Comparison of ENCODE assay signal across 10 cellular contexts in the genomic region with DNA sequence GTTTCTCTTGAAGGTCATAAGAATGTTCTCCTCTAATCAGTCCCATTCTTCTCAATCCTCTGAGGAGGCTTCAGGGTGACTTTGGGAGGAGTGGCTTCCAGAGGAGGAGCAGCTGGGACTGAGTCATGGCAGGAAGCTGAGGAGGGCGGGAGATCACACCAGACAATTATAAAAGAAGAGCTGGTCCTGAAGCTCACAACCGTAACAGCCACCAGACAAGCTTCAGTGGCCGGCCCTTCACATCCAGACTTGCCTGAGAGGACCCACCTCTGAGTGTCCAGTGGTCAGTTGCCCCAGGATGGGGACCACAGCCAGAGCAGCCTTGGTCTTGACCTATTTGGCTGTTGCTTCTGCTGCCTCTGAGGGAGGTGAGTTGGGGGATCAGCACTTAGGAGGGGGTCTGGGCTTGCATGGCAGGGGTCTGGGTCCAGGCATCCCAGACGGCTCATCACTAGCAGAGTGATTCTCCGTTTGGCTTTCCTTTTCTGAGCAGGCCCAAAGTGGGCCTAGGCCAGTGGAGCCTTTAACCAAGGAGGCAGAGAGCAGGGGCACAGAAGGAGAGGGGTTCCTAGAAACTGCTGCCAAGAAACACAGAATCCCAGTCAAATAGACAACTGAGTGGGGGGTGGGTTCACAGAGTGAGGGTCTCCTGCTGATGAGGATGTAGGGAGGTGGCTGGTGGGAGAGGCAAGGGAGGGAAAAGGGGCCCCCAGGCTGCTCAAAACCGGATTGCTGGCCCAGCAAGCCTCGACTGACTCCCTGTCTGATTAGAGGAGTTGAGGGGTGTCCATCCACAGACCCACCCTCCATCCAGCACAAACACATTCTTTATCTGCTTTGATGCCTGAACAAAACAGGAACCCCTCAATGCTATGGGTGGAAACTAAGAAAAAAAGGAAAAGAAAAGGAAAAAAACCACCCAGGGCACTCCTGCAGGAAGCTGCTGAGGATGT. TPM values are rescaled to one million over a fixed set of nuclear protein-coding genes. Genes with fewer than 3 reads are reported as not detected.
DNase-seq lines count a peak whose midpoint lies in the region; ATAC-seq and TF ChIP-seq lines count a peak whose summit lies in the region.
"Had no signal": no experiment of that assay in that cellular context is flagged by ENCODE, and none has a peak within 500 bp of the region (broad histone marks: within the 10 kb centered on the region; RNA-seq: fewer than 3 reads in every experiment).

TSS of gene ECM1 (plus strand) at position 198 of the 953 bp plus-strand sequence. CDS start at position 299, 101 bp downstream.

- peak within 1 kb of the TSS; percentile 62 for H3K27ac Mint-ChIP-seq in neural crest cell (ENCODE audit: unreplicated experiment)

- peak within 1 kb of the TSS; percentile 23 for H3K4me3 Mint-ChIP-seq in neural crest cell
- H3K4me3 Mint-ChIP-seq: IgD-negative memory B cell, memory B cell had no signal

- H3K36me3 Mint-ChIP-seq in neural crest cell (ENCODE audit: low read depth), result peaks cover 17% of the 10 kb centered on the region

- no peaks in the 10 kb centered on the region for H3K27me3 Mint-ChIP-seq in neural crest cell (ENCODE audit: low read depth)
- H3K27me3 Mint-ChIP-seq: IgD-negative memory B cell, memory B cell had no signal

- H3K27ac ChIP-seq in Panc1 (ENCODE audit: low read length), result no peak within 1 kb of the TSS

- POLR2A ChIA-PET in Panc1 (lab: Charles Lee), result no interaction called here

- H3K4me1 ChIP-seq in Panc1 (ENCODE audit: control insufficient read depth, insufficient read depth, low read length), result no peaks in the 10 kb centered on the region

- H3K9me3 Mint-ChIP-seq in neural crest cell, result no peaks in the 10 kb centered on the region
- H3K9me3 Mint-ChIP-seq: IgD-negative memory B cell, memory B cell had no signal

- H3K4me1 Mint-ChIP-seq in neural crest cell, result peaks cover 36% of the 10 kb centered on the region
- H3K4me1 Mint-ChIP-seq: memory B cell had no signal

- ATAC-seq in Panc1, result peak; percentile 59; the same call in 1 of the 2 replicates
- no peak for ATAC-seq in GM21526 (IDR thresholded peaks at IDR 0.05; ENCODE audit: low FRiP score, unreplicated experiment)
- ATAC-seq in GM19023 (IDR thresholded peaks at IDR 0.05; ENCODE audit: unreplicated experiment), result no peak
- ATAC-seq in HG03175 (IDR thresholded peaks at IDR 0.05; ENCODE audit: unreplicated experiment), result no peak

- H3K4me3 ChIP-seq in Panc1 (ENCODE audit: low read depth in 2 of 2, low read length in 2 of 2), result no peak within 1 kb of the TSS
- peak within 1 kb of the TSS; percentile 38 for H3K4me3 ChIP-seq in epithelial cell of esophagus (ENCODE audit: low read length)

- DNase-seq in EH (ENCODE audit: low read depth) (peak; percentile 92), Panc1 (ENCODE audit: low read depth, low spot score) (no peak), epithelial cell of esophagus (ENCODE audit: low read depth) (peak; percentile 83), neural crest cell (ENCODE audit: low read depth, low spot score) (no peak), NCI-H1092 treated with DMSO at 0.1 percent for 48 hours (lab: John Stamatoyannopoulos, UW) (no peak)

- TF ChIP-seq CTCF in Panc1 (IDR thresholded peaks at IDR 0.05), result no peak
- TF ChIP-seq CTCF in epithelial cell of esophagus (IDR thresholded peaks at IDR 0.05; ENCODE audit: insufficient read depth, low read depth, low read length, missing control alignments), result no peak
- no peak for TF ChIP-seq CTCF in neural crest cell (conservative IDR thresholded peaks at IDR 0.05)

- in situ Hi-C loops in Panc1 (cut with HindIII; ENCODE audit: low pct_unique_long_range_greater_than_20kb, low sequenced_read_pairs), result no loop called here

- CTCF ChIA-PET in Panc1 (lab: Charles Lee), result no interaction called here

- no peaks in the 10 kb centered on the region for H3K9me3 ChIP-seq in Panc1 (ENCODE audit: control insufficient read depth, insufficient read depth, low read depth, low read length)

- intact Hi-C loops in Panc1 (cut with micrococcal nuclease; ENCODE audit: unreplicated experiment), result no loop called here

- peaks cover 2% of the 10 kb centered on the region; the same call in 1 of the 2 replicates for H3K36me3 ChIP-seq in Panc1 (ENCODE audit: control insufficient read depth, insufficient read depth, low read length)

- no peaks in the 10 kb centered on the region for H3K27me3 ChIP-seq in Panc1 (ENCODE audit: control insufficient read depth, insufficient read depth, low read length)

- BruUV-seq in Panc1 (replicated peaks; lab: Mats Ljungman, UMichigan), result no TSS peak

RNA-seq across cellular contexts. Expression of gene ECM1, which starts in this region (rescaled TPM):
- total RNA-seq in Panc1 (2021; ENCODE audit: unreplicated experiment), result 2.2 TPM
- 1.2 TPM for polyA plus RNA-seq in Panc1 (2012; ENCODE audit: insufficient read length)
- 5.3 and 5.5 TPM in 2 replicates for total RNA-seq in neural crest cell

Comparison
In these comparisons a context has a peak if more than half of its experiments do, and no peak if none do; other contexts are left out.
1. DNase-seq: peak in EH (single experiment) and epithelial cell of esophagus (single experiment); none in Panc1 (single experiment), neural crest cell (single experiment) and NCI-H1092 treated with DMSO at 0.1 percent for 48 hours (single experiment).